ENCODE assay signal across 16 cellular contexts in the genomic region with DNA sequence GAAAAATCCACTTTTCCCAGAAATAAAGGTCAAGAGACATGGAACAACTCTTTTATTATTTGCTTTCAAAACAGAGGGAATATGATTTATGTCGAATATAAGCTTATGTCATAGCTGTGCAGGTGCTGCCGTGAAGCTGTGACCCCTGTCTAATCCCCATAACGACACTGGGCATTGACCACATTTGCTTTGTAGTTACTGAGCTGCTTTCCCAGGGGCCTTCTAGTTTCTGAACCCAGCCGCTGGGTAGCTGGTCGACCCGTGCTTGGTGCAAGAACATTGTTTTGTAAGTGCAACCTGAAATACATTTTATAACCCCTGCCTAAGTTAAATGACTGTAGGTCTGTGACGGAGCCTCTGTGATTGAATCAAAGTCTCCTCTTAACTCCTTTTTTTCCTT.
"Had no signal": no experiment of that assay in that cellular context is flagged by ENCODE, and none has a peak within 500 bp of the region (broad histone marks: within the 10 kb centered on the region; RNA-seq: fewer than 3 reads in every experiment).

No MANE protein-coding gene starts in this region.

- H3K4me1 Mint-ChIP-seq: stimulated activated naive CD8-positive, alpha-beta T cell treated with anti-CD3 and anti-CD28 coated beads, Interleukin-15, amount 100 ng/mL, for 72 hours had no signal

- H3K9me3 Mint-ChIP-seq: immature natural killer cell; naive B cell; stimulated activated naive B cell treated with anti-CD40 and anti-IgM and Interleukin-4, amounts not matched to agents 10 μg/mL and 1 μg/mL and 100 μg/mL, for 72 hours; stimulated activated naive CD8-positive, alpha-beta T cell treated with anti-CD3 and anti-CD28 coated beads, Interleukin-15, amount 100 ng/mL, for 72 hours had no signal

- ATAC-seq: gastroesophageal sphincter; left lung; stimulated activated naive B cell treated with anti-CD40 and anti-IgM and Interleukin-4, amounts not matched to agents 10 μg/mL and 1 μg/mL and 100 μg/mL, for 72 hours; stimulated activated naive CD8-positive, alpha-beta T cell treated with anti-CD3 and anti-CD28 coated beads, Interleukin-15, amount 100 ng/mL, for 72 hours had no signal

- H3K27ac Mint-ChIP-seq: immature natural killer cell; stimulated activated naive B cell treated with anti-CD40 and anti-IgM and Interleukin-4, amounts not matched to agents 10 μg/mL and 1 μg/mL and 100 μg/mL, for 72 hours; stimulated activated naive CD8-positive, alpha-beta T cell treated with anti-CD3 and anti-CD28 coated beads, Interleukin-15, amount 100 ng/mL, for 72 hours had no signal

- H3K36me3 Mint-ChIP-seq: immature natural killer cell; naive B cell; stimulated activated naive B cell treated with anti-CD40 and anti-IgM and Interleukin-4, amounts not matched to agents 10 μg/mL and 1 μg/mL and 100 μg/mL, for 72 hours had no signal

- DNase-seq: colonic mucosa; dermis blood vessel endothelial cell; esophagus squamous epithelium; foreskin fibroblast; glutamatergic neuron; immature natural killer cell; left lung; midbrain; naive B cell; sigmoid colon; stimulated activated CD4-positive, alpha-beta T cell treated with anti-CD3 and anti-CD28 coated beads, Interleukin-2, amount 100 ng/mL, for 24 hours; stimulated activated CD4-positive, alpha-beta T cell treated with anti-CD3 and anti-CD28 coated beads, Interleukin-4, amount 100 ng/mL, for 4 hours; stimulated activated naive B cell treated with anti-CD40 and anti-IgM and Interleukin-4, amounts not matched to agents 10 μg/mL and 1 μg/mL and 100 μg/mL, for 72 hours; stimulated activated naive CD8-positive, alpha-beta T cell treated with anti-CD3 and anti-CD28 coated beads, Interleukin-15, amount 100 ng/mL, for 72 hours; trophoblast cell had no signal

- H3K27me3 Mint-ChIP-seq: naive B cell; stimulated activated naive B cell treated with anti-CD40 and anti-IgM and Interleukin-4, amounts not matched to agents 10 μg/mL and 1 μg/mL and 100 μg/mL, for 72 hours; stimulated activated naive CD8-positive, alpha-beta T cell treated with anti-CD3 and anti-CD28 coated beads, Interleukin-15, amount 100 ng/mL, for 72 hours had no signal

- H3K4me3 Mint-ChIP-seq: immature natural killer cell; naive B cell; stimulated activated naive B cell treated with anti-CD40 and anti-IgM and Interleukin-4, amounts not matched to agents 10 μg/mL and 1 μg/mL and 100 μg/mL, for 72 hours; stimulated activated naive CD8-positive, alpha-beta T cell treated with anti-CD3 and anti-CD28 coated beads, Interleukin-15, amount 100 ng/mL, for 72 hours had no signal
